ENCODE assay signal across 1 cellular context in genomic region chr16:23595951-23596720, GRCh38.
TF ChIP-seq lines count a peak whose summit lies in the region.

Gene NDUFAB1 (minus strand): TSS chr16:23596316. CDS start chr16:23596290, 26 bp downstream.

TF ChIP-seq in HepG2, 621 proteins besides CTCF, POLR2A, EP300 and RAD21 (continued from another document):
- TF ChIP-seq ZNF503 (CRISPR knock-in tag; IDR thresholded peaks at IDR 0.05) (peak; percentile 95), MEF2D (CRISPR knock-in tag; IDR thresholded peaks at IDR 0.05) (peak; percentile 19; the same call in 1 of the 2 replicates), KLF12 (CRISPR knock-in tag; IDR thresholded peaks at IDR 0.05; ENCODE audit: borderline replicate concordance) (peak; percentile 80), THYN1 (CRISPR knock-in tag; IDR thresholded peaks at IDR 0.05; ENCODE audit: borderline replicate concordance, low read depth) (peak; percentile 81; the same call in 1 of the 2 replicates), HCFC1 (IDR thresholded peaks at IDR 0.05; ENCODE audit: low read depth, low read length) (peak; percentile 76), PRMT3 (CRISPR knock-in tag; IDR thresholded peaks at IDR 0.05; ENCODE audit: borderline replicate concordance, low read depth) (0 out of 2 replicates have a peak, but pooled peaks have one; percentile 56), ELF1 (CRISPR knock-in tag; IDR thresholded peaks at IDR 0.05) (peak; percentile 49; the same call in 1 of the 2 replicates), NR2C2 (CRISPR knock-in tag; IDR thresholded peaks at IDR 0.05; ENCODE audit: borderline replicate concordance) (peak; percentile 96), IRX3 (CRISPR knock-in tag; IDR thresholded peaks at IDR 0.05; ENCODE audit: borderline replicate concordance, low read depth) (0 out of 2 replicates have a peak, but pooled peaks have one; percentile 86), YY1 (IDR thresholded peaks at IDR 0.05; ENCODE audit: insufficient read depth, insufficient replicate concordance, low read depth, low read length) (peak; percentile 97), PHF20 (CRISPR knock-in tag; IDR thresholded peaks at IDR 0.05) (peak; percentile 99), MTA3 (CRISPR knock-in tag; IDR thresholded peaks at IDR 0.05) (no peak; the same call in 1 of the 2 replicates), MEIS1 (CRISPR knock-in tag; IDR thresholded peaks at IDR 0.05; ENCODE audit: borderline replicate concordance) (peak; percentile 84), HMG20B (CRISPR knock-in tag; conservative IDR thresholded peaks at IDR 0.05) (peak; percentile 37; the same call in 1 of the 2 replicates), THRA (CRISPR knock-in tag; IDR thresholded peaks at IDR 0.05; ENCODE audit: borderline replicate concordance) (peak; percentile 76), PBX3 (CRISPR knock-in tag; IDR thresholded peaks at IDR 0.05; ENCODE audit: borderline replicate concordance) (no peak; the same call in 1 of the 2 replicates), ZBTB33 (CRISPR knock-in tag; IDR thresholded peaks at IDR 0.05) (peak; percentile 83), FOXO4 (CRISPR knock-in tag; conservative IDR thresholded peaks at IDR 0.05) (0 out of 2 replicates have a peak, but pooled peaks have one; percentile 3), JARID2 (CRISPR knock-in tag; IDR thresholded peaks at IDR 0.05; ENCODE audit: insufficient replicate concordance) (no peak), ZNF33B (CRISPR knock-in tag; IDR thresholded peaks at IDR 0.05) (peak; percentile 86; the same call in 1 of the 2 replicates), ATF2 (CRISPR knock-in tag; IDR thresholded peaks at IDR 0.05) (peak; percentile 93), ZFP62 (CRISPR knock-in tag; IDR thresholded peaks at IDR 0.05) (peak; percentile 99), ZNF546 (CRISPR knock-in tag; conservative IDR thresholded peaks at IDR 0.05) (0 out of 2 replicates have a peak, but pooled peaks have one; percentile 78), ZNF101 (CRISPR knock-in tag; IDR thresholded peaks at IDR 0.05; ENCODE audit: borderline replicate concordance, low read depth) (no peak), NR2F1 (CRISPR knock-in tag; IDR thresholded peaks at IDR 0.05) (peak; percentile 32 to 64; a peak in 2 of 4 replicates), MXD3 (CRISPR knock-in tag; IDR thresholded peaks at IDR 0.05) (peak; percentile 96), ZNF143 (CRISPR knock-in tag; IDR thresholded peaks at IDR 0.05) (peak; percentile 96), SNRNP70 (IDR thresholded peaks at IDR 0.05; ENCODE audit: low read depth, low read length) (no peak), ARID2 (CRISPR knock-in tag; IDR thresholded peaks at IDR 0.05; ENCODE audit: borderline replicate concordance) (peak; percentile 79; the same call in 1 of the 2 replicates), HNF1A (IDR thresholded peaks at IDR 0.05; ENCODE audit: low read depth) (no peak), HNF1A (CRISPR knock-in tag; IDR thresholded peaks at IDR 0.05; ENCODE audit: borderline replicate concordance) (peak; percentile 84; the same call in 1 of the 2 replicates), ZNF713 (CRISPR knock-in tag; IDR thresholded peaks at IDR 0.05) (peak; percentile 82), ZNF781 (CRISPR knock-in tag; IDR thresholded peaks at IDR 0.05; ENCODE audit: borderline replicate concordance, not compliant biosample characterization) (peak; percentile 8), HNRNPLL (IDR thresholded peaks at IDR 0.05; ENCODE audit: low read depth, low read length, poor library complexity, severe bottlenecking) (peak; percentile 96), RBAK (CRISPR knock-in tag; IDR thresholded peaks at IDR 0.05) (no peak)
